26 cellular contexts compared by ENCODE assay signal in genomic region chr5:7673658-7674057, GRCh38.
"Had no signal": no experiment of that assay in that cellular context is flagged by ENCODE, and none has a peak within 500 bp of the region (broad histone marks: within the 10 kb centered on the region; RNA-seq: fewer than 3 reads in every experiment).

No MANE protein-coding gene starts in this region.

- H3K9me3 ChIP-seq: esophagus muscularis mucosa, gastroesophageal sphincter, heart left ventricle, left lung, right atrium auricular region, stomach, testis, tibial artery had no signal

- H3K4me1 ChIP-seq: heart left ventricle, left lung, parathyroid adenoma, right atrium auricular region, testis, tibial artery had no signal

- ATAC-seq: foreskin keratinocyte; gastroesophageal sphincter; heart left ventricle; left cardiac atrium; left lung; naive thymus-derived CD8-positive, alpha-beta T cell; sciatic nerve; stimulated activated effector memory CD8-positive, alpha-beta T cell treated with anti-CD3 and anti-CD28 coated beads, Interleukin-12 subunit alpha, Interleukin-12 subunit beta, amount 100 ng/mL, for 72 hours had no signal

- H3K4me3 Mint-ChIP-seq: endodermal cell; naive thymus-derived CD8-positive, alpha-beta T cell; neural crest cell; stimulated activated effector memory CD8-positive, alpha-beta T cell treated with anti-CD3 and anti-CD28 coated beads, Interleukin-12 subunit alpha, Interleukin-12 subunit beta, amount 100 ng/mL, for 72 hours; type B pancreatic cell had no signal

- H3K36me3 ChIP-seq: esophagus muscularis mucosa, gastroesophageal sphincter, heart left ventricle, left lung, right atrium auricular region, stomach, tibial artery had no signal

- H3K36me3 Mint-ChIP-seq: naive thymus-derived CD8-positive, alpha-beta T cell; stimulated activated effector memory CD8-positive, alpha-beta T cell treated with anti-CD3 and anti-CD28 coated beads, Interleukin-12 subunit alpha, Interleukin-12 subunit beta, amount 100 ng/mL, for 72 hours had no signal

- H3K27ac Mint-ChIP-seq: endodermal cell; naive thymus-derived CD8-positive, alpha-beta T cell; progenitor cell of endocrine pancreas; stimulated activated effector memory CD8-positive, alpha-beta T cell treated with anti-CD3 and anti-CD28 coated beads, Interleukin-12 subunit alpha, Interleukin-12 subunit beta, amount 100 ng/mL, for 72 hours; type B pancreatic cell had no signal

- H3K27ac ChIP-seq: esophagus muscularis mucosa, foreskin keratinocyte, gastroesophageal sphincter, heart left ventricle, hepatocyte, left lung, parathyroid adenoma, right atrium auricular region, stomach, testis, tibial artery had no signal

- H3K4me3 ChIP-seq: dorsolateral prefrontal cortex, esophagus muscularis mucosa, gastroesophageal sphincter, heart left ventricle, hepatocyte, left lung, right atrium auricular region, stomach, testis, tibial artery had no signal

- H3K9ac ChIP-seq: parathyroid adenoma had no signal

- H3K4me1 Mint-ChIP-seq: endodermal cell; naive thymus-derived CD8-positive, alpha-beta T cell; stimulated activated effector memory CD8-positive, alpha-beta T cell treated with anti-CD3 and anti-CD28 coated beads, Interleukin-12 subunit alpha, Interleukin-12 subunit beta, amount 100 ng/mL, for 72 hours had no signal

- H3K4me2 ChIP-seq: hepatocyte had no signal

- H2AFZ ChIP-seq: hepatocyte, parathyroid adenoma had no signal

- H3K9me3 Mint-ChIP-seq: stimulated activated effector memory CD8-positive, alpha-beta T cell treated with anti-CD3 and anti-CD28 coated beads, Interleukin-12 subunit alpha, Interleukin-12 subunit beta, amount 100 ng/mL, for 72 hours had no signal

- H3K27me3 Mint-ChIP-seq: progenitor cell of endocrine pancreas, type B pancreatic cell had no signal

- H3K79me2 ChIP-seq: hepatocyte, parathyroid adenoma had no signal

- DNase-seq: cerebellar nuclear complex; dorsolateral prefrontal cortex; effector CD4-positive, alpha-beta T cell; endodermal cell; foreskin keratinocyte; heart left ventricle; left cardiac atrium; left lung; mammary epithelial cell; naive thymus-derived CD8-positive, alpha-beta T cell; stimulated activated CD4-positive, alpha-beta T cell treated with anti-CD3 and anti-CD28 coated beads, Interleukin-2, amount 100 ng/mL, for 24 hours; stimulated activated CD4-positive, alpha-beta T cell treated with anti-CD3 and anti-CD28 coated beads, Interleukin-4, amount 100 ng/mL, for 24 hours; stimulated activated naive CD4-positive, alpha-beta T cell treated with Interleukin-2 at 50 U/mL for 16 hours; stomach; testis; tibial artery had no signal

- H3K27me3 ChIP-seq: dorsolateral prefrontal cortex, esophagus muscularis mucosa, foreskin keratinocyte, gastroesophageal sphincter, heart left ventricle, hepatocyte, left lung, right atrium auricular region, stomach, testis, tibial artery had no signal
